Comparison of ENCODE assay signal across 20 cellular contexts in genomic region chr11:105732611-105733010, GRCh38.
DNase-seq lines count a peak whose midpoint lies in the region; ATAC-seq, FAIRE-seq and TF ChIP-seq lines count a peak whose summit lies in the region.
"Had no signal": no experiment of that assay in that cellular context is flagged by ENCODE, and none has a peak within 500 bp of the region (broad histone marks: within the 10 kb centered on the region; RNA-seq: fewer than 3 reads in every experiment).

No MANE protein-coding gene starts in this region.

- H3K4me3 Mint-ChIP-seq in endodermal cell, result no peak overlapping the region
- H3K4me3 Mint-ChIP-seq: B cell; CD8-positive, alpha-beta T cell; H9 had no signal

- peak; percentile 53 for DNase-seq in MG63
- DNase-seq in astrocyte of the hippocampus (ENCODE audit: low read depth, low spot score), result peak; percentile 15
- DNase-seq in iris pigment epithelial cell (ENCODE audit: low read depth), result peak; percentile 32
- DNase-seq in renal cortical epithelial cell (ENCODE audit: low read depth), result peak; percentile 25
- no peak for DNase-seq in COLO829 (ENCODE audit: low spot score)
- no peak for DNase-seq in H54 (ENCODE audit: insufficient read length, low spot score)
- no peak for DNase-seq in endodermal cell
- DNase-seq: CD8-positive, alpha-beta T cell; COR-L47; DMS 273 treated with DMSO at 0.1 percent for 48 hours; DMS53; GOT3; H9 had no signal

- no peaks in the 10 kb centered on the region for H3K27me3 Mint-ChIP-seq in endodermal cell (ENCODE audit: insufficient read depth)
- H3K27me3 Mint-ChIP-seq: B cell had no signal

- TF ChIP-seq CTCF in endodermal cell (conservative IDR thresholded peaks at IDR 0.05), result no peak

- H3K36me3 ChIP-seq in MG63, result no peaks in the 10 kb centered on the region
- no peaks in the 10 kb centered on the region for H3K36me3 ChIP-seq in endodermal cell (ENCODE audit: control insufficient read depth, insufficient read depth, low read length)
- H3K36me3 ChIP-seq: BLaER1 treated with 17β-estradiol and CSF1 and Interleukin-3, amounts not matched to agents 10 nM and 100 nM had no signal

- no peak overlapping the region for H3K27ac Mint-ChIP-seq in endodermal cell
- H3K27ac Mint-ChIP-seq: B cell; CD8-positive, alpha-beta T cell had no signal

- no peak overlapping the region for H3K27ac ChIP-seq in endodermal cell (ENCODE audit: low read depth, low read length)
- H3K27ac ChIP-seq: BLaER1 treated with 17β-estradiol and CSF1 and Interleukin-3, amounts not matched to agents 10 nM and 100 nM had no signal

- H3K4me1 ChIP-seq in endodermal cell (ENCODE audit: control insufficient read depth, insufficient read depth, low read length), result no peaks in the 10 kb centered on the region
- H3K4me1 ChIP-seq: BLaER1 treated with 17β-estradiol and CSF1 and Interleukin-3, amounts not matched to agents 10 nM and 100 nM had no signal

- H3K27me3 ChIP-seq in MG63 (no peaks in the 10 kb centered on the region), endodermal cell (ENCODE audit: control insufficient read depth, insufficient read depth, low read length, poor library complexity, severe bottlenecking) (no peaks in the 10 kb centered on the region)
- H3K27me3 ChIP-seq: BLaER1 treated with 17β-estradiol and CSF1 and Interleukin-3, amounts not matched to agents 10 nM and 100 nM had no signal

- peaks cover 2% of the 10 kb centered on the region for H3K9me3 Mint-ChIP-seq in endodermal cell

- no peak overlapping the region for H3K4me3 ChIP-seq in MG63
- no peak overlapping the region for H3K4me3 ChIP-seq in endodermal cell (ENCODE audit: low read length)
- H3K4me3 ChIP-seq: BLaER1 treated with 17β-estradiol and CSF1 and Interleukin-3, amounts not matched to agents 10 nM and 100 nM had no signal

- no peak overlapping the region for H3K9ac ChIP-seq in endodermal cell (ENCODE audit: extremely low read depth, low read length, poor library complexity, severe bottlenecking)
- H3K9ac ChIP-seq: BLaER1 treated with 17β-estradiol and CSF1 and Interleukin-3, amounts not matched to agents 10 nM and 100 nM had no signal

- 89 to 92% methylated on average over 3 of the region's 3 CpGs for WGBS in endodermal cell (ENCODE audit: insufficient coverage in 1 of 2, insufficient read length in 1 of 2), 2 experiments

- TF ChIP-seq POLR2A in H54 (IDR thresholded peaks at IDR 0.05; ENCODE audit: low read depth, low read length), result no peak

- no peak for ATAC-seq in GM21423 (IDR thresholded peaks at IDR 0.05; ENCODE audit: unreplicated experiment)
- ATAC-seq: CD8-positive, alpha-beta T cell; HepG2 had no signal

- H3K4me1 Mint-ChIP-seq in endodermal cell, result no peaks in the 10 kb centered on the region
- H3K4me1 Mint-ChIP-seq: B cell, H9 had no signal

- H3K9me3 ChIP-seq in MG63 (no peaks in the 10 kb centered on the region), endodermal cell (ENCODE audit: control insufficient read depth, low read length) (no peaks in the 10 kb centered on the region)
- H3K9me3 ChIP-seq: BLaER1 treated with 17β-estradiol and CSF1 and Interleukin-3, amounts not matched to agents 10 nM and 100 nM had no signal

- no peaks in the 10 kb centered on the region for H3K36me3 Mint-ChIP-seq in endodermal cell (ENCODE audit: low read depth)
- H3K36me3 Mint-ChIP-seq: CD8-positive, alpha-beta T cell had no signal

- FAIRE-seq in H54 (lab: Jason Lieb, UNC), result no peak
- FAIRE-seq: G401.6, GM12891, GM18507, HepG2 had no signal

Comparison
In these comparisons a context has a peak if more than half of its experiments do, and no peak if none do; other contexts are left out.
1. DNase-seq: peak in MG63 (single experiment), astrocyte of the hippocampus (single experiment), iris pigment epithelial cell (single experiment) and renal cortical epithelial cell (single experiment); none in COLO829 (single experiment), H54 (single experiment) and endodermal cell (single experiment).